Comparison of ENCODE assay signal across 1 cellular context in genomic region chr12:108691154-108691994, GRCh38.
TF ChIP-seq lines count a peak whose summit lies in the region.

No MANE protein-coding gene starts in this region.

TF ChIP-seq in K562, 482 proteins besides CTCF, POLR2A, EP300 and RAD21 (continued from another document and continues in another):
- TF ChIP-seq YY1 (IDR thresholded peaks at IDR 0.05; ENCODE audit: borderline replicate concordance in 1 of 3, control insufficient read depth in 1 of 3, extremely low read depth in 1 of 3, insufficient read depth in 3 of 3, insufficient read length in 1 of 3, insufficient replicate concordance in 2 of 3, low read depth in 1 of 3, low read length in 2 of 3): peak in 2 of 3 experiments; percentile 58 to 68
- TF ChIP-seq RBM15 (IDR thresholded peaks at IDR 0.05; ENCODE audit: insufficient read depth, low read length): no peak
- peak in 1 of 2 experiments; percentile 54; a peak in 1 of 4 replicates for TF ChIP-seq MLLT1 (IDR thresholded peaks at IDR 0.05)
- peak; percentile 96 for TF ChIP-seq CBFA2T3 (IDR thresholded peaks at IDR 0.05)
- no peak for TF ChIP-seq E2F4 (CRISPR knock-in tag; IDR thresholded peaks at IDR 0.05; ENCODE audit: low read depth)
- TF ChIP-seq POLR2G (IDR thresholded peaks at IDR 0.05; ENCODE audit: low read depth, low read length): peak; percentile 57
- peak; percentile 82 for TF ChIP-seq ATF3 (IDR thresholded peaks at IDR 0.05)
- TF ChIP-seq ATF3 (CRISPR knock-in tag; conservative IDR thresholded peaks at IDR 0.05): peak; percentile 89
- TF ChIP-seq ZBTB2 (IDR thresholded peaks at IDR 0.05): peak; percentile 44; the same call in 1 of the 2 replicates
- TF ChIP-seq PRMT5 (CRISPR knock-in tag; IDR thresholded peaks at IDR 0.05): no peak
- TF ChIP-seq TFAP4 (CRISPR knock-in tag; IDR thresholded peaks at IDR 0.05; ENCODE audit: borderline replicate concordance): peak; percentile 96
- peak in 1 of 3 experiments; percentile 90; a peak in 2 of 6 replicates for TF ChIP-seq ZBTB11 (CRISPR knock-in tag; IDR thresholded peaks at IDR 0.05)
- peak; percentile 95 for TF ChIP-seq CREB1 (IDR thresholded peaks at IDR 0.05)
- TF ChIP-seq CREB1 (CRISPR knock-in tag; IDR thresholded peaks at IDR 0.05): peak; percentile 91
- TF ChIP-seq CEBPG (CRISPR knock-in tag; IDR thresholded peaks at IDR 0.05): no peak
- no peak for TF ChIP-seq CEBPG (tag; conservative IDR thresholded peaks at IDR 0.05 in 1 of 2, IDR thresholded peaks at IDR 0.05 in 1 of 2)
- no peak for TF ChIP-seq PHB2 (IDR thresholded peaks at IDR 0.05; ENCODE audit: low read depth)
- TF ChIP-seq MTA3 (IDR thresholded peaks at IDR 0.05; ENCODE audit: borderline replicate concordance): peak; percentile 73; the same call in 1 of the 2 replicates
- 0 out of 2 replicates have a peak, but pooled peaks have one; percentile 37 for TF ChIP-seq KLF1 (tag; IDR thresholded peaks at IDR 0.05)
- peak; percentile 93 for TF ChIP-seq VEZF1 (CRISPR knock-in tag; IDR thresholded peaks at IDR 0.05)
- peak; percentile 94 to 96 for TF ChIP-seq RCOR1 (IDR thresholded peaks at IDR 0.05; ENCODE audit: borderline replicate concordance in 1 of 2, low read depth in 2 of 2, low read length in 2 of 2)
- TF ChIP-seq PBX2 (CRISPR knock-in tag; IDR thresholded peaks at IDR 0.05; ENCODE audit: low read depth): no peak
- peak; percentile 74 for TF ChIP-seq PBX2 (tag; conservative IDR thresholded peaks at IDR 0.05; ENCODE audit: low read depth)
- TF ChIP-seq TSHZ1 (CRISPR knock-in tag; IDR thresholded peaks at IDR 0.05): peak; percentile 51; the same call in 1 of the 2 replicates
- no peak for TF ChIP-seq TAF15 (IDR thresholded peaks at IDR 0.05; ENCODE audit: low read depth, low read length)
- TF ChIP-seq ARID4B (CRISPR knock-in tag; IDR thresholded peaks at IDR 0.05): no peak
- peak; percentile 26 for TF ChIP-seq ETV1 (tag; conservative IDR thresholded peaks at IDR 0.05; ENCODE audit: low read depth)
- no peak for TF ChIP-seq THRAP3 (IDR thresholded peaks at IDR 0.05; ENCODE audit: borderline replicate concordance)
- no peak for TF ChIP-seq ZBTB34 (CRISPR knock-in tag; IDR thresholded peaks at IDR 0.05)
- TF ChIP-seq ZNF239 (CRISPR knock-in tag; IDR thresholded peaks at IDR 0.05): peak; percentile 34
